Comparison of ENCODE assay signal across 1 cellular context in genomic region chr2:233486778-233487552, GRCh38.
TF ChIP-seq lines count a peak whose summit lies in the region.

No MANE protein-coding gene starts in this region.

TF ChIP-seq in HCT116, 20 proteins besides CTCF, POLR2A, EP300 and RAD21 (continued from another document):
- TF ChIP-seq, protein P1, sequence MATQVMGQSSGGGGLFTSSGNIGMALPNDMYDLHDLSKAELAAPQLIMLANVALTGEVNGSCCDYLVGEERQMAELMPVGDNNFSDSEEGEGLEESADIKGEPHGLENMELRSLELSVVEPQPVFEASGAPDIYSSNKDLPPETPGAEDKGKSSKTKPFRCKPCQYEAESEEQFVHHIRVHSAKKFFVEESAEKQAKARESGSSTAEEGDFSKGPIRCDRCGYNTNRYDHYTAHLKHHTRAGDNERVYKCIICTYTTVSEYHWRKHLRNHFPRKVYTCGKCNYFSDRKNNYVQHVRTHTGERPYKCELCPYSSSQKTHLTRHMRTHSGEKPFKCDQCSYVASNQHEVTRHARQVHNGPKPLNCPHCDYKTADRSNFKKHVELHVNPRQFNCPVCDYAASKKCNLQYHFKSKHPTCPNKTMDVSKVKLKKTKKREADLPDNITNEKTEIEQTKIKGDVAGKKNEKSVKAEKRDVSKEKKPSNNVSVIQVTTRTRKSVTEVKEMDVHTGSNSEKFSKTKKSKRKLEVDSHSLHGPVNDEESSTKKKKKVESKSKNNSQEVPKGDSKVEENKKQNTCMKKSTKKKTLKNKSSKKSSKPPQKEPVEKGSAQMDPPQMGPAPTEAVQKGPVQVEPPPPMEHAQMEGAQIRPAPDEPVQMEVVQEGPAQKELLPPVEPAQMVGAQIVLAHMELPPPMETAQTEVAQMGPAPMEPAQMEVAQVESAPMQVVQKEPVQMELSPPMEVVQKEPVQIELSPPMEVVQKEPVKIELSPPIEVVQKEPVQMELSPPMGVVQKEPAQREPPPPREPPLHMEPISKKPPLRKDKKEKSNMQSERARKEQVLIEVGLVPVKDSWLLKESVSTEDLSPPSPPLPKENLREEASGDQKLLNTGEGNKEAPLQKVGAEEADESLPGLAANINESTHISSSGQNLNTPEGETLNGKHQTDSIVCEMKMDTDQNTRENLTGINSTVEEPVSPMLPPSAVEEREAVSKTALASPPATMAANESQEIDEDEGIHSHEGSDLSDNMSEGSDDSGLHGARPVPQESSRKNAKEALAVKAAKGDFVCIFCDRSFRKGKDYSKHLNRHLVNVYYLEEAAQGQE (IDR thresholded peaks at IDR 0.05; ENCODE audit: low read depth): no peak
